ENCODE assay signal across 9 cellular contexts in genomic region chr12:66693901-66694513, GRCh38. TPM values are rescaled to one million over a fixed set of nuclear protein-coding genes. Genes with fewer than 3 reads are reported as not detected.
A peak's percentile ranks its signal among the peaks of the same experiment; 100 is the strongest.
DNase-seq lines count a peak whose midpoint lies in the region; ATAC-seq, FAIRE-seq and TF ChIP-seq lines count a peak whose summit lies in the region.
"Had no signal": no experiment of that assay in that cellular context is flagged by ENCODE, and none has a peak within 500 bp of the region (broad histone marks: within the 10 kb centered on the region; RNA-seq: fewer than 3 reads in every experiment).

No MANE protein-coding gene starts in this region.

- H3K9ac ChIP-seq in astrocyte (ENCODE audit: low read length) = no peak overlapping the region
- H3K9ac ChIP-seq in smooth muscle cell (ENCODE audit: low read depth) = no peak overlapping the region

- H3K4me2 ChIP-seq in astrocyte (ENCODE audit: low read length) (no peak overlapping the region), hepatocyte (no peak overlapping the region), smooth muscle cell (no peak overlapping the region)

- FAIRE-seq in astrocyte (lab: Jason Lieb, UNC) = no peak

- no peak overlapping the region for H3K27ac Mint-ChIP-seq in astrocyte (ENCODE audit: unreplicated experiment)
- H3K27ac Mint-ChIP-seq: CD8-positive, alpha-beta memory T cell had no signal

- H3K9me3 Mint-ChIP-seq in astrocyte (ENCODE audit: unreplicated experiment) = peaks cover 2% of the 10 kb centered on the region
- H3K9me3 Mint-ChIP-seq: CD8-positive, alpha-beta memory T cell had no signal

- no peaks in the 10 kb centered on the region for H3K36me3 Mint-ChIP-seq in astrocyte (ENCODE audit: low read depth, unreplicated experiment)
- H3K36me3 Mint-ChIP-seq: CD8-positive, alpha-beta memory T cell had no signal

- H3K79me2 ChIP-seq in astrocyte (ENCODE audit: insufficient read depth, low read length) (no peaks in the 10 kb centered on the region), hepatocyte (no peaks in the 10 kb centered on the region), smooth muscle cell (ENCODE audit: low read depth) (no peaks in the 10 kb centered on the region)

- H3F3A ChIP-seq in smooth muscle cell (ENCODE audit: low read depth) = no peaks in the 10 kb centered on the region

- H3K4me3 Mint-ChIP-seq in astrocyte (ENCODE audit: unreplicated experiment) = no peak overlapping the region
- H3K4me3 Mint-ChIP-seq: CD8-positive, alpha-beta memory T cell had no signal

- WGBS in hepatocyte (ENCODE audit: low lambda C conversion rate, missing lambda C conversion rate) = 0% methylated on average over 1 of the region's 1 CpG
- 7% methylated on average over 1 of the region's 1 CpG for WGBS in smooth muscle cell (ENCODE audit: low lambda C conversion rate)

- no peaks in the 10 kb centered on the region for H3K9me2 ChIP-seq in hepatocyte (replicated peaks; ENCODE audit: insufficient read depth)

- no peaks in the 10 kb centered on the region for H3K4me1 ChIP-seq in astrocyte (ENCODE audit: insufficient read depth, low read length)
- H3K4me1 ChIP-seq in hepatocyte (ENCODE audit: insufficient read depth) = no peaks in the 10 kb centered on the region
- no peaks in the 10 kb centered on the region for H3K4me1 ChIP-seq in smooth muscle cell (ENCODE audit: low read depth)

- ATAC-seq in activated CD4-positive, CD25-positive, alpha-beta regulatory T cell treated with anti-CD3 and anti-CD28 coated beads, Interleukin-2, amount 50 U/mL, for 24 hours = peak; percentile 75 to 82
- peak; percentile 84 for ATAC-seq in GM21423 (IDR thresholded peaks at IDR 0.05; ENCODE audit: unreplicated experiment)

- no peaks in the 10 kb centered on the region for H3K36me3 ChIP-seq in astrocyte (ENCODE audit: insufficient read depth, low read length)
- H3K36me3 ChIP-seq in hepatocyte (replicated peaks; ENCODE audit: insufficient read depth, low read depth) = no peaks in the 10 kb centered on the region
- H3K36me3 ChIP-seq in smooth muscle cell (ENCODE audit: low read depth) = no peaks in the 10 kb centered on the region

- no peak overlapping the region for H3K27ac ChIP-seq in HL-60 (replicated peaks)
- no peak overlapping the region for H3K27ac ChIP-seq in astrocyte (ENCODE audit: low read depth, low read length)
- no peak overlapping the region for H3K27ac ChIP-seq in hepatocyte
- H3K27ac ChIP-seq in smooth muscle cell (ENCODE audit: low read depth) = no peak overlapping the region

- H3K27me3 ChIP-seq in HL-60 (ENCODE audit: insufficient read depth, poor library complexity, severe bottlenecking) = no peaks in the 10 kb centered on the region
- peaks cover 2% of the 10 kb centered on the region for H3K27me3 ChIP-seq in astrocyte (ENCODE audit: insufficient read depth, low read length)
- H3K27me3 ChIP-seq in hepatocyte = no peaks in the 10 kb centered on the region
- H3K27me3 ChIP-seq in smooth muscle cell (ENCODE audit: low read depth) = no peaks in the 10 kb centered on the region

- H2AFZ ChIP-seq in astrocyte (ENCODE audit: low read depth, low read length) (no peak overlapping the region), hepatocyte (no peak overlapping the region), smooth muscle cell (ENCODE audit: low read depth) (no peak overlapping the region)

- DNase-seq in activated CD4-positive, CD25-positive, alpha-beta regulatory T cell treated with anti-CD3 and anti-CD28 coated beads, Interleukin-2, amount 50 U/mL, for 72 hours = no peak
- DNase-seq in HL-60 (ENCODE audit: low read depth in 1 of 2, low spot score in 1 of 2) (peak; percentile 30 to 60), NCI-H82 (lab: John Stamatoyannopoulos, UW) (peak; percentile 88), astrocyte (ENCODE audit: low read depth) (peak; percentile 48), hepatocyte (ENCODE audit: low spot score) (peak; percentile 85), smooth muscle cell (lab: John Stamatoyannopoulos, UW; ENCODE audit: unreplicated experiment) (no peak)

- H3K9me3 ChIP-seq in astrocyte (ENCODE audit: insufficient read depth, low read depth, low read length) (no peaks in the 10 kb centered on the region), hepatocyte (ENCODE audit: low read depth) (no peaks in the 10 kb centered on the region), smooth muscle cell (replicated peaks; ENCODE audit: low read depth) (no peaks in the 10 kb centered on the region)

- TF ChIP-seq CTCF in HL-60 (IDR thresholded peaks at IDR 0.05; ENCODE audit: insufficient read depth, low read length) (peak; percentile 18), astrocyte (IDR thresholded peaks at IDR 0.05; ENCODE audit: insufficient read depth, low read depth, low read length) (peak; percentile 54), hepatocyte (IDR thresholded peaks at IDR 0.05; ENCODE audit: poor library complexity) (peak; percentile 79), smooth muscle cell (IDR thresholded peaks at IDR 0.05; ENCODE audit: borderline replicate concordance, insufficient read depth, poor library complexity, severe bottlenecking) (peak; percentile 54)

- H4K20me1 ChIP-seq in astrocyte (ENCODE audit: insufficient read depth, low read length) (no peaks in the 10 kb centered on the region), hepatocyte (ENCODE audit: insufficient read depth, poor library complexity, severe bottlenecking) (no peaks in the 10 kb centered on the region), smooth muscle cell (ENCODE audit: low read depth) (no peaks in the 10 kb centered on the region)

- peaks cover 3% of the 10 kb centered on the region for H3K4me1 Mint-ChIP-seq in astrocyte (ENCODE audit: low read depth, unreplicated experiment)

- H3K27me3 Mint-ChIP-seq in astrocyte (ENCODE audit: low read depth, unreplicated experiment) = no peaks in the 10 kb centered on the region

- H3K4me3 ChIP-seq in HL-60 (replicated peaks; ENCODE audit: insufficient read depth, low read length) (no peak overlapping the region), astrocyte (ENCODE audit: insufficient read depth, low read depth, low read length) (no peak overlapping the region), hepatocyte (no peak overlapping the region), smooth muscle cell (no peak overlapping the region)

RNA-seq across cellular contexts. Expression of gene GRIP1, which starts 15.1 kb away (rescaled TPM):
- total RNA-seq in astrocyte = 12.6 and 16.7 TPM in 2 replicates
- total RNA-seq in hepatocyte = 7.6 and 7.7 TPM in 2 replicates
- 7.7 and 13.6 TPM in 2 replicates for polyA plus RNA-seq in hepatocyte
- total RNA-seq in smooth muscle cell = 5.0 and 5.9 TPM in 2 replicates
- 4.0 and 5.1 TPM in 2 replicates for polyA plus RNA-seq in smooth muscle cell

Comparison
In these comparisons a context has a peak if more than half of its experiments do, and no peak if none do; other contexts are left out.
1. DNase-seq: peak in HL-60 (2 of 2), NCI-H82 (single experiment), astrocyte (single experiment) and hepatocyte (single experiment); none in activated CD4-positive, CD25-positive, alpha-beta regulatory T cell treated with anti-CD3 and anti-CD28 coated beads, Interleukin-2, amount 50 U/mL, for 72 hours (single experiment) and smooth muscle cell (single experiment).
2. CTCF ChIP-seq: peak in every context shown above with its lines; median percentile 79 in hepatocyte; 54 in astrocyte; 54 in smooth muscle cell; 18 in HL-60.